ENCODE assay signal across 9 cellular contexts in the genomic region with DNA sequence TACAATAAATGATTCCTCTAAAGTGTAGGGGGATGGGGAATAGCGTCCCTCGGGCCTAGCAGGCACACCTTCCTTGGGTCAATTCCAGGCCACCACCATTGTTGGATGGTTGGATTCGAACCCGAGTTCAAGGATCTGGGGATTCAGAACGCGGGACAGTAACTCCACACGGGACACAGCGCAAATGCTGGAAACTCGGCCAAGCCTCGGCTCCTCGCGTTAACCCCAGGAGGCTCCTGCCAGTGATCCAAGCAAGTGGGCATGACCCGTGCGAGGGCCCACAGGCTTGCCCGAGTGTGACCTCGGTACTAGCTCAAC. TPM values are rescaled to one million over a fixed set of nuclear protein-coding genes. Genes with fewer than 3 reads are reported as not detected.
DNase-seq lines count a peak whose midpoint lies in the region; ATAC-seq, FAIRE-seq and TF ChIP-seq lines count a peak whose summit lies in the region.
"Had no signal": no experiment of that assay in that cellular context is flagged by ENCODE, and none has a peak within 500 bp of the region (broad histone marks: within the 10 kb centered on the region; RNA-seq: fewer than 3 reads in every experiment).

No MANE protein-coding gene starts in this region.

- POLR2A ChIA-PET in CD4-positive, alpha-beta T cell (lab: Charles Lee): interaction anchor here (0.6 to 2.3 kb wide), 2 partner anchors 16 to 585 kb away, joined by 4 to 58 read pairs; partner anchors contain the start of gene MAPK7
- POLR2A ChIA-PET in PC-3 (lab: Charles Lee; ENCODE audit: unreplicated experiment): interaction anchor here (1.7 kb wide), 1 partner anchor 16 kb away, joined by 13 read pairs; no protein-coding TSS in a partner anchor

- no peaks in the 10 kb centered on the region for H3K36me3 Mint-ChIP-seq in CD4-positive, alpha-beta T cell (ENCODE audit: low read depth)
- H3K36me3 Mint-ChIP-seq in osteocyte (ENCODE audit: unreplicated experiment): peaks cover 7% of the 10 kb centered on the region

- no peak for TF ChIP-seq CTCF in CD4-positive, alpha-beta T cell (IDR thresholded peaks at IDR 0.05)
- TF ChIP-seq CTCF in PC-3 (conservative IDR thresholded peaks at IDR 0.05; ENCODE audit: low read depth, low read length): no peak
- TF ChIP-seq CTCF in osteocyte (IDR thresholded peaks at IDR 0.05): no peak

- peak overlapping the region; percentile 79 for H3K4me3 ChIP-seq in PC-3 (ENCODE audit: low read length)

- H3K4me1 ChIP-seq in PC-3 (ENCODE audit: insufficient read depth, low read length): peaks cover 10% of the 10 kb centered on the region

- H3K4me2 ChIP-seq in PC-3 (ENCODE audit: low read length): peak overlapping the region; percentile 89

- peaks cover 4% of the 10 kb centered on the region for H3K79me2 ChIP-seq in PC-3 (ENCODE audit: low read length)

- no peak for TF ChIP-seq POLR2A in H54 (IDR thresholded peaks at IDR 0.05; ENCODE audit: low read depth, low read length)

- no peaks in the 10 kb centered on the region for H4K20me1 ChIP-seq in PC-3 (ENCODE audit: low read length)

- ATAC-seq in CD4-positive, alpha-beta T cell (ENCODE audit: poor library complexity): no peak
- no peak for ATAC-seq in PC-3
- ATAC-seq in GM18873 (IDR thresholded peaks at IDR 0.05; ENCODE audit: low FRiP score, unreplicated experiment): no peak
- ATAC-seq in HG02970 (IDR thresholded peaks at IDR 0.05; ENCODE audit: low FRiP score, unreplicated experiment): no peak

- no peaks in the 10 kb centered on the region for H3K9me3 ChIP-seq in CD4-positive, alpha-beta T cell (ENCODE audit: control insufficient read depth, low read length)
- no peaks in the 10 kb centered on the region for H3K9me3 ChIP-seq in PC-3 (ENCODE audit: low read length)

- no peaks in the 10 kb centered on the region for H3K9me2 ChIP-seq in PC-3 (replicated peaks; ENCODE audit: low read length)

- H3K27ac Mint-ChIP-seq in CD4-positive, alpha-beta T cell: peak overlapping the region; percentile 39
- H3K27ac Mint-ChIP-seq in osteocyte (ENCODE audit: unreplicated experiment): peak overlapping the region; percentile 14

- BruUV-seq in PC-3 (replicated peaks; lab: Mats Ljungman, UMichigan): TSS peak; percentile 70

- H3K4me1 Mint-ChIP-seq in CD4-positive, alpha-beta T cell (ENCODE audit: low read depth): peaks cover 14% of the 10 kb centered on the region
- H3K4me1 Mint-ChIP-seq in osteocyte (ENCODE audit: unreplicated experiment): peaks cover 30% of the 10 kb centered on the region

- DNase-seq in CD4-positive, alpha-beta T cell: no peak
- DNase-seq in PC-3: no peak
- no peak for DNase-seq in epithelial cell of prostate (ENCODE audit: low read depth, low spot score)
- no peak for DNase-seq in osteocyte (ENCODE audit: extremely low spot score, unreplicated experiment)
- DNase-seq in pons (ENCODE audit: low spot score): no peak
- no peak for DNase-seq in H54 (ENCODE audit: insufficient read length, low spot score)

- H3K9ac ChIP-seq in PC-3 (ENCODE audit: low read length): peak overlapping the region; percentile 77

- no peaks in the 10 kb centered on the region for H3K36me3 ChIP-seq in PC-3 (ENCODE audit: low read depth, low read length)

- H2AFZ ChIP-seq in PC-3 (ENCODE audit: low read length): peak overlapping the region; percentile 87

- H3K27ac ChIP-seq in CD4-positive, alpha-beta T cell (ENCODE audit: low read depth, low read length): no peak overlapping the region
- H3K27ac ChIP-seq in PC-3 (ENCODE audit: low read length) (peak overlapping the region; percentile 59), epithelial cell of prostate (peak overlapping the region; percentile 59)

- peaks cover 5% of the 10 kb centered on the region for H3K27me3 Mint-ChIP-seq in CD4-positive, alpha-beta T cell
- no peaks in the 10 kb centered on the region for H3K27me3 Mint-ChIP-seq in osteocyte (ENCODE audit: unreplicated experiment)

- peak overlapping the region; percentile 86 for H3K4me3 Mint-ChIP-seq in CD4-positive, alpha-beta T cell
- H3K4me3 Mint-ChIP-seq in osteocyte (ENCODE audit: unreplicated experiment): peak overlapping the region; percentile 86

- intact Hi-C loops in CD4-positive, alpha-beta T cell (cut with DNase I, micrococcal nuclease): loop anchor here (1.0 to 10.0 kb wide), 6 partner anchors 16 to 405 kb away; partner anchors contain the start of genes ALDH3A2 (in 1 of the 2), FAM83G (in 1 of the 2) and MAPK7 (in 1 of the 2)
- intact Hi-C loops in PC-3 (cut with micrococcal nuclease): loop anchor here (10.0 kb wide), 1 partner anchor 403 kb away; no protein-coding TSS in a partner anchor

- no peaks in the 10 kb centered on the region for H3F3A ChIP-seq in PC-3 (ENCODE audit: low read length, unreplicated experiment)

- FAIRE-seq in H54 (lab: Jason Lieb, UNC): no peak

- H3K9me3 Mint-ChIP-seq in CD4-positive, alpha-beta T cell: no peaks in the 10 kb centered on the region
- H3K9me3 Mint-ChIP-seq in osteocyte (ENCODE audit: unreplicated experiment): no peaks in the 10 kb centered on the region

- CTCF ChIA-PET in CD4-positive, alpha-beta T cell (lab: Charles Lee): interaction anchor here (1.9 to 3.0 kb wide), 3 partner anchors 16 to 86 kb away, joined by 11 to 62 read pairs (median 49); partner anchors contain the start of gene MAPK7
- CTCF ChIA-PET in PC-3 (lab: Charles Lee): no interaction called here

- H3K27me3 ChIP-seq in CD4-positive, alpha-beta T cell (ENCODE audit: control insufficient read depth, insufficient read depth, low read length): peaks cover 4% of the 10 kb centered on the region
- no peaks in the 10 kb centered on the region for H3K27me3 ChIP-seq in PC-3 (ENCODE audit: low read length)

RNA-seq across cellular contexts. Expression of gene B9D1, which starts 0.6 kb away (rescaled TPM):
- under 1 TPM; 0.66 to 0.73 TPM for total RNA-seq in CD4-positive, alpha-beta T cell
- total RNA-seq in PC-3 (2014; rRNA removed) (42.8 and 48.0 TPM in 2 replicates), osteocyte (15.8 and 16.5 TPM in 2 replicates)

RNA-seq across cellular contexts. Expression of gene MAPK7, which starts 16.4 kb away (rescaled TPM):
- total RNA-seq in CD4-positive, alpha-beta T cell: 10 to 100 TPM; 15.2 to 17.3 TPM
- total RNA-seq in PC-3 (2014; rRNA removed) (9.8 and 18.5 TPM in 2 replicates), osteocyte (33.9 and 37.1 TPM in 2 replicates)

RNA-seq across cellular contexts. Expression of gene MFAP4, which starts 25.1 kb away (rescaled TPM):
- not detected for total RNA-seq in CD4-positive, alpha-beta T cell
- total RNA-seq in PC-3 (2014; rRNA removed): not detected in 2 replicates
- total RNA-seq in osteocyte: 73.4 and 85.8 TPM in 2 replicates

RNA-seq across cellular contexts. Expression of gene RNF112, which starts 49.1 kb away (rescaled TPM):
- 1 to 10 TPM; 1.4 to 1.5 TPM for total RNA-seq in CD4-positive, alpha-beta T cell
- total RNA-seq in PC-3 (2014; rRNA removed): 0.18 and 1.0 TPM in 2 replicates
- total RNA-seq in osteocyte: 0.39 and 0.89 TPM in 2 replicates
- total RNA-seq: renal cortical epithelial cell had no signal

Comparison
In these comparisons a context has a peak if more than half of its experiments do, and no peak if none do; other contexts are left out.
1. RNA of gene MFAP4, which starts 25.1 kb away (total RNA-seq): 73.4 to 85.8 TPM in osteocyte; not detected in CD4-positive, alpha-beta T cell and not detected in PC-3; every median in the first group is over 10 times any median in the second.